Comparison of ENCODE assay signal across 8 cellular contexts in the genomic region with DNA sequence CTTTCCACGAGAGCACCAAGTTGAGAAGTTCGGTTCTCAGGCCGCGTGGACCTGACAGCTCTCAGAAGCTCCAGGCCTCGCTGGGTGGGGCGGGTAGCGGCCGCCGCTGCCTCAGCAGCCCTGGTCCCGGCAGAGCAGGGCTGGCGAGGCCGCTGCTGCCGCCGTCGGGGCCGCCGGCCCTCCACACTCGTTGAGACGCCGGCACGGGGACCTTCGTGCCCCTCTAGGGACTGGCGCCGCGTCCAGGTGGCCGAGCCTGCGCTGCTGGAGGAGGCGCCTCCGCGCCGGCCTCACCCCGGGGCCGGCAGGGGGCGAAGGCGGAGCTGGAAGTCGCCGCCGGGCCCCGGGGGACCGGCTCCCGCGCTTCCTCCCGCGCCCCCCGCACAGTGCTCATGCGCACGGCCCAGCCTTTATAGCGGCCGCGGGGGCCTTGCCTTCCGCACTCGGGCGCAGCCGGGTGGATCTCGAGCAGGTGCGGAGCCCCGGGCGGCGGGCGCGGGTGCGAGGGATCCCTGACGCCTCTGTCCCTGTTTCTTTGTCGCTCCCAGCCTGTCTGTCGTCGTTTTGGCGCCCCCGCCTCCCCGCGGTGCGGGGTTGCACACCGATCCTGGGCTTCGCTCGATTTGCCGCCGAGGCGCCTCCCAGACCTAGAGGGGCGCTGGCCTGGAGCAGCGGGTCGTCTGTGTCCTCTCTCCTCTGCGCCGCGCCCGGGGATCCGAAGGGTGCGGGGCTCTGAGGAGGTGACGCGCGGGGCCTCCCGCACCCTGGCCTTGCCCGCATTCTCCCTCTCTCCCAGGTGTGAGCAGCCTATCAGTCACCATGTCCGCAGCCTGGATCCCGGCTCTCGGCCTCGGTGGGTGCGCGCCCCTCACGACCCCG. TPM values are rescaled to one million over a fixed set of nuclear protein-coding genes. Genes with fewer than 3 reads are reported as not detected.
DNase-seq lines count a peak whose midpoint lies in the region; ATAC-seq and TF ChIP-seq lines count a peak whose summit lies in the region.

Gene COCH, plus strand, starts transcription at position 440 of the 879 bp plus-strand sequence. Its CDS starts 380 bp downstream, at position 820.

- in situ Hi-C loops in transverse colon (cut with MboI; ENCODE audit: low pct_ligation_motif_present in 1 of 4, low pct_unique_long_range_greater_than_20kb in 1 of 4, low sequenced_read_pairs in 3 of 4), result no loop called here

- RAD21 ChIA-PET in HCT116 (lab: Charles Lee; ENCODE audit: low non-redundant PET in 1 of 2, low total read pairs in 2 of 2, uncharacterized antibody in 2 of 2, unreplicated experiment in 2 of 2), result no interaction called here

- no peaks in the 10 kb centered on the region for H3F3A ChIP-seq in MM.1S (ENCODE audit: insufficient read depth, low read length)

- H3K27ac ChIP-seq in HCT116 (ENCODE audit: low read depth, low read length) (peak within 1 kb of the TSS; percentile 27; the same call in 1 of the 2 replicates), MM.1S (ENCODE audit: low read length) (no peak within 1 kb of the TSS), ectodermal cell (ENCODE audit: insufficient read depth, low read depth, low read length, poor library complexity, severe bottlenecking) (no peak within 1 kb of the TSS), mucosa of rectum (ENCODE audit: low read depth in 2 of 2, low read length in 2 of 2) (no peak within 1 kb of the TSS), transverse colon (no peak within 1 kb of the TSS)

- H3K9me2 ChIP-seq in HCT116 (ENCODE audit: insufficient read depth), result no peaks in the 10 kb centered on the region
- no peaks in the 10 kb centered on the region for H3K9me2 ChIP-seq in MM.1S (replicated peaks; ENCODE audit: insufficient read depth, low read length)

- TF ChIP-seq EP300 in transverse colon (IDR thresholded peaks at IDR 0.05; ENCODE audit: low read depth), result no peak

- BruUV-seq in HCT116 (replicated peaks; lab: Mats Ljungman, UMichigan), result no TSS peak

- TF ChIP-seq POLR2A in HCT116 (IDR thresholded peaks at IDR 0.05; ENCODE audit: borderline replicate concordance, extremely low read depth, insufficient read depth, insufficient read length) (no peak), transverse colon (IDR thresholded peaks at IDR 0.05) (no peak)

- peaks cover 0 to 18% of the 10 kb centered on the region in 2 experiments; a peak in 3 of 4 replicates for H3K4me1 ChIP-seq in HCT116 (ENCODE audit: control insufficient read depth in 1 of 2, insufficient read depth in 2 of 2, low read length in 2 of 2)
- no peaks in the 10 kb centered on the region for H3K4me1 ChIP-seq in MM.1S (ENCODE audit: low read length)
- peaks cover 12% of the 10 kb centered on the region for H3K4me1 ChIP-seq in ectodermal cell (ENCODE audit: control insufficient read depth, insufficient read depth, low read length)
- H3K4me1 ChIP-seq in mucosa of rectum (ENCODE audit: control insufficient read depth in 2 of 2, insufficient read depth in 2 of 2, low read length in 2 of 2), result peaks cover 5 to 9% of the 10 kb centered on the region in 2 donors
- peaks cover 8 to 21% (median 16%) of the 10 kb centered on the region in 4 donors for H3K4me1 ChIP-seq in transverse colon

- peak; percentile 87 for ATAC-seq in HCT116

- CTCF ChIA-PET in HCT116 (lab: Charles Lee), result no interaction called here

- TF ChIP-seq RAD21 in HCT116 (IDR thresholded peaks at IDR 0.05; ENCODE audit: low read depth), result no peak

- H3K4me3 ChIP-seq in HCT116 (replicated peaks in 1 of 2; ENCODE audit: low read depth in 1 of 2, low read length in 2 of 2) (peak within 1 kb of the TSS; percentile 43 to 58), MM.1S (ENCODE audit: low read length) (peak within 1 kb of the TSS; percentile 56), ectodermal cell (ENCODE audit: insufficient read depth, low read depth, low read length) (peak within 1 kb of the TSS; percentile 51), mucosa of rectum (ENCODE audit: low read length in 2 of 2) (peak within 1 kb of the TSS; percentile 44 to 61), transverse colon (peak within 1 kb of the TSS; percentile 36 to 83 (median 52))

- no peaks in the 10 kb centered on the region for H3K27me3 ChIP-seq in HCT116 (ENCODE audit: insufficient read depth, low read length)
- H3K27me3 ChIP-seq in MM.1S (replicated peaks; ENCODE audit: insufficient read depth, low read length), result no peaks in the 10 kb centered on the region
- peaks cover 51% of the 10 kb centered on the region for H3K27me3 ChIP-seq in ectodermal cell (ENCODE audit: control insufficient read depth, insufficient read depth, low read length, poor library complexity, severe bottlenecking)
- H3K27me3 ChIP-seq in mucosa of rectum (ENCODE audit: control insufficient read depth in 2 of 2, insufficient read depth in 2 of 2, low read length in 2 of 2), result peaks cover 15 to 23% of the 10 kb centered on the region in 2 donors
- peaks cover 61% of the 10 kb centered on the region for H3K27me3 ChIP-seq in transverse colon

- H4K20me1 ChIP-seq in HCT116 (ENCODE audit: insufficient read depth), result no peaks in the 10 kb centered on the region
- H4K20me1 ChIP-seq in MM.1S (ENCODE audit: insufficient read depth, low read length), result no peaks in the 10 kb centered on the region

- H3K36me3 ChIP-seq in HCT116 (ENCODE audit: control insufficient read depth in 1 of 2, insufficient read depth in 2 of 2, low read length in 2 of 2) (no peaks in the 10 kb centered on the region), MM.1S (replicated peaks; ENCODE audit: insufficient read depth, low read length) (no peaks in the 10 kb centered on the region), ectodermal cell (ENCODE audit: control insufficient read depth, insufficient read depth, low read length) (no peaks in the 10 kb centered on the region), mucosa of rectum (ENCODE audit: control insufficient read depth in 2 of 2, insufficient read depth in 2 of 2, low read length in 2 of 2) (no peaks in the 10 kb centered on the region), transverse colon (no peaks in the 10 kb centered on the region)

- POLR2A ChIA-PET in HCT116 (lab: Charles Lee), result interaction anchor here (0.6 kb wide), 1 partner anchor 154 kb away, joined by 3 read pairs; no protein-coding TSS in a partner anchor

- intact Hi-C loops in HCT116 (cut with micrococcal nuclease), result no loop called here
- intact Hi-C loops in transverse colon (cut with DNase I; ENCODE audit: low total_unique reads), result no loop called here

- H3K79me2 ChIP-seq in HCT116 (ENCODE audit: insufficient read depth, low read length) (no peaks in the 10 kb centered on the region), MM.1S (ENCODE audit: low read length) (no peaks in the 10 kb centered on the region)

- H2AFZ ChIP-seq in HCT116 (ENCODE audit: low read depth, low read length, poor library complexity, severe bottlenecking), result peak within 1 kb of the TSS; percentile 43
- peak within 1 kb of the TSS; percentile 53 for H2AFZ ChIP-seq in MM.1S (ENCODE audit: low read length)

- H3K4me2 ChIP-seq in HCT116 (ENCODE audit: low read length) (peak within 1 kb of the TSS; percentile 85), MM.1S (ENCODE audit: low read depth, low read length) (peak within 1 kb of the TSS; percentile 60)

- WGBS in ectodermal cell, 2 experiments, result 3% methylated on average over 99 of the region's 99 CpGs
- WGBS in transverse colon (ENCODE audit: low coverage in 1 of 2), 2 donors, result 7% methylated on average over 36 of the region's 99 CpGs; no CpG with 5 or more reads in 1 of the 2 donors

- TF ChIP-seq CTCF in HCT116 (IDR thresholded peaks at IDR 0.05 in 2 of 3, conservative IDR thresholded peaks at IDR 0.05 in 1 of 3; ENCODE audit: borderline replicate concordance in 1 of 3, insufficient read depth in 1 of 3, low read depth in 2 of 3, low read length in 2 of 3), result peak in 2 of 3 experiments; percentile 16 to 50; a peak in 2 of 6 replicates
- TF ChIP-seq CTCF in MM.1S (IDR thresholded peaks at IDR 0.05; ENCODE audit: low read length), result no peak
- TF ChIP-seq CTCF in transverse colon (IDR thresholded peaks at IDR 0.05), result peak in 4 of 5 experiments; percentile 25 to 48 (median 28)

- DNase-seq in SIG-M5 treated with dmso at 0.1 percent for 504 hours (lab: John Stamatoyannopoulos, UW; ENCODE audit: unreplicated experiment) (peak; percentile 31), SIG-M5 (lab: John Stamatoyannopoulos, UW) (no peak), HCT116 (ENCODE audit: low read depth, low spot score) (peak; percentile 4), MM.1S (peak; percentile 26), T1000 (lab: John Stamatoyannopoulos, UW) (peak; percentile 45), transverse colon (peak; percentile 54)

- H3K9ac ChIP-seq in HCT116 (ENCODE audit: low read length) (peak within 1 kb of the TSS; percentile 61), MM.1S (ENCODE audit: low read length) (peak within 1 kb of the TSS; percentile 45; the same call in 1 of the 2 replicates), mucosa of rectum (ENCODE audit: low read depth in 1 of 2, low read length in 2 of 2) (peak within 1 kb of the TSS in 1 of 2 donors; percentile 44)

- no peaks in the 10 kb centered on the region for H3K9me3 ChIP-seq in HCT116 (ENCODE audit: control insufficient read depth in 1 of 2, insufficient read depth in 1 of 2, low read depth in 1 of 2, low read length in 2 of 2)
- H3K9me3 ChIP-seq in MM.1S (replicated peaks; ENCODE audit: insufficient read depth, low read length), result no peaks in the 10 kb centered on the region
- no peaks in the 10 kb centered on the region for H3K9me3 ChIP-seq in ectodermal cell (ENCODE audit: control insufficient read depth, low read length)
- no peaks in the 10 kb centered on the region for H3K9me3 ChIP-seq in mucosa of rectum (ENCODE audit: control insufficient read depth in 2 of 2, low read length in 2 of 2)
- H3K9me3 ChIP-seq in transverse colon, result no peaks in the 10 kb centered on the region

TF ChIP-seq in HCT116, 20 proteins besides CTCF, POLR2A, EP300 and RAD21 (continues in another document):
- TF ChIP-seq ZFX (IDR thresholded peaks at IDR 0.05) (peak; percentile 84), TCF7L2 (IDR thresholded peaks at IDR 0.05; ENCODE audit: borderline replicate concordance, extremely low read depth, insufficient read depth, insufficient read length) (peak; percentile 14), SIN3A (IDR thresholded peaks at IDR 0.05; ENCODE audit: low read depth) (no peak), SP1 (IDR thresholded peaks at IDR 0.05; ENCODE audit: low read depth) (no peak), EZH2 (IDR thresholded peaks at IDR 0.05) (no peak)

RNA-seq across cellular contexts. Expression of gene COCH, which starts in this region (rescaled TPM):
- total RNA-seq in HCT116 (2021; ENCODE audit: unreplicated experiment), result 6.7 TPM
- 4.7 and 6.6 TPM in 2 replicates for polyA plus RNA-seq in HCT116 (2012)
- polyA plus RNA-seq in ectodermal cell (2013, experiment 1 of 4), result 12.4 TPM
- 15.3 TPM for polyA plus RNA-seq in ectodermal cell (2013, experiment 2 of 4)
- polyA plus RNA-seq in ectodermal cell (2013, experiment 3 of 4), result 10.0 TPM
- polyA plus RNA-seq in ectodermal cell (2013, experiment 4 of 4), result 13.5 TPM
- total RNA-seq in transverse colon, result 1 to 10 TPM in 3 of 4 donors, under 1 TPM in 1; 0.60 to 3.1 (median 1.8) TPM
